In genomic region chr13:110471833-110472162, GRCh38 we compare ENCODE assay signal across 8 cellular contexts.
DNase-seq lines count a peak whose midpoint lies in the region; ATAC-seq, FAIRE-seq and TF ChIP-seq lines count a peak whose summit lies in the region.

No MANE protein-coding gene starts in this region.

- peaks cover 50% of the 10 kb centered on the region for H3K27me3 Mint-ChIP-seq in dendritic cell treated with granulocyte-macrophage colony-stimulating factor and Interleukin-4, amounts not matched to agents 40 ng/mL and 50 ng/mL, for 4 days
- peaks cover 10% of the 10 kb centered on the region for H3K27me3 Mint-ChIP-seq in glutamatergic neuron (ENCODE audit: unreplicated experiment)

- H3K4me1 Mint-ChIP-seq in dendritic cell treated with granulocyte-macrophage colony-stimulating factor and Interleukin-4, amounts not matched to agents 40 ng/mL and 50 ng/mL, for 4 days (ENCODE audit: low read depth) = peaks cover 42% of the 10 kb centered on the region
- peaks cover 2% of the 10 kb centered on the region for H3K4me1 Mint-ChIP-seq in glutamatergic neuron (ENCODE audit: low read depth, unreplicated experiment)

- H3K9me3 Mint-ChIP-seq in dendritic cell treated with granulocyte-macrophage colony-stimulating factor and Interleukin-4, amounts not matched to agents 40 ng/mL and 50 ng/mL, for 4 days = no peaks in the 10 kb centered on the region
- H3K9me3 Mint-ChIP-seq in glutamatergic neuron (ENCODE audit: unreplicated experiment) = peaks cover 5% of the 10 kb centered on the region

- peak; percentile 98 for ATAC-seq in GM21619 (IDR thresholded peaks at IDR 0.05; ENCODE audit: unreplicated experiment)

- intact Hi-C loops in dendritic cell treated with granulocyte-macrophage colony-stimulating factor and Interleukin-4, amounts not matched to agents 40 ng/mL and 50 ng/mL, for 4 days (cut with micrococcal nuclease) = loop anchor here (1.0 to 2.0 kb wide), 2 partner anchors 65 to 241 kb away; partner anchors contain the start of gene ING1

- peak; percentile 99 for FAIRE-seq in GM18507 (lab: Jason Lieb, UNC)

- no peaks in the 10 kb centered on the region for H3K36me3 Mint-ChIP-seq in dendritic cell treated with granulocyte-macrophage colony-stimulating factor and Interleukin-4, amounts not matched to agents 40 ng/mL and 50 ng/mL, for 4 days (ENCODE audit: low read depth)
- peaks cover 5% of the 10 kb centered on the region for H3K36me3 Mint-ChIP-seq in glutamatergic neuron (ENCODE audit: unreplicated experiment)

- peak overlapping the region; percentile 66 for H3K4me3 Mint-ChIP-seq in dendritic cell treated with granulocyte-macrophage colony-stimulating factor and Interleukin-4, amounts not matched to agents 40 ng/mL and 50 ng/mL, for 4 days
- no peak overlapping the region for H3K4me3 Mint-ChIP-seq in glutamatergic neuron (ENCODE audit: unreplicated experiment)

- H3K27ac Mint-ChIP-seq in dendritic cell treated with granulocyte-macrophage colony-stimulating factor and Interleukin-4, amounts not matched to agents 40 ng/mL and 50 ng/mL, for 4 days = peak overlapping the region; percentile 77
- no peak overlapping the region for H3K27ac Mint-ChIP-seq in glutamatergic neuron (ENCODE audit: unreplicated experiment)

- no peak for TF ChIP-seq CTCF in glutamatergic neuron (IDR thresholded peaks at IDR 0.05; ENCODE audit: partially characterized antibody, unreplicated experiment)

- peak; percentile 83 for DNase-seq in GM18507 (ENCODE audit: extremely low spot score, insufficient read length, low read depth)
- peak; percentile 44 for DNase-seq in KG1 (lab: John Stamatoyannopoulos, UW)
- peak; percentile 81 for DNase-seq in pons (ENCODE audit: low spot score)
- no peak for DNase-seq in glutamatergic neuron
- no peak for DNase-seq in NCI-H1105 (lab: John Stamatoyannopoulos, UW)
- no peak for DNase-seq in activated naive CD4-positive, alpha-beta T cell treated with anti-CD3 and anti-CD28 coated beads, Interleukin-2, amount 50 U/mL, for 16 hours

Comparison
In these comparisons a context has a peak if more than half of its experiments do, and no peak if none do; other contexts are left out.
1. DNase-seq: peak in GM18507 (single experiment), KG1 (single experiment) and pons (single experiment); none in glutamatergic neuron (single experiment), NCI-H1105 (single experiment) and activated naive CD4-positive, alpha-beta T cell treated with anti-CD3 and anti-CD28 coated beads, Interleukin-2, amount 50 U/mL, for 16 hours (single experiment).